1 cellular context compared by ENCODE assay signal in the genomic region with DNA sequence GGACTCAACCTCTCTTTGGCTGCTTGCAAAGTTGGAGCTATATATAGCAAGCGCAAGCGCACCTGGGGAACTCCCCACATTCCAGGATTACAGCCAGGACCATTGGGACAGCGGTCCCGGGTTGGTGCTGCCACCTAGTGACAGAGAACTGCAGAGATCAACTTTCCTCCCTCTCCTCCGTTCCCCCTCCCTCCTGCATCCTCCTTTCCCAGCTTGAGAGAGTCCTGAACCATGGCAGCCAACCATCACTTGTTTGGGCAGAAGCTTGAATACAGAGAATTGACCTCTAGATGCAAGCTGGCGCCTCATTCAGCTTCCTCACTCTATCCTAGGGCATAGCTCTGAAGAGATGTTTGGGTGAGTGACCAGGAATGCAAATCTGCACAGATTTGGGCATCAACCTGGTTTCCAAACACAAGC.
TF ChIP-seq lines count a peak whose summit lies in the region.

No MANE protein-coding gene starts in this region.

TF ChIP-seq in SK-N-SH treated with all-trans-retinoic acid at 6 μM for 48 hours, 23 proteins besides CTCF, POLR2A, EP300 and RAD21 (continued from another document):
- TF ChIP-seq, protein P1, sequence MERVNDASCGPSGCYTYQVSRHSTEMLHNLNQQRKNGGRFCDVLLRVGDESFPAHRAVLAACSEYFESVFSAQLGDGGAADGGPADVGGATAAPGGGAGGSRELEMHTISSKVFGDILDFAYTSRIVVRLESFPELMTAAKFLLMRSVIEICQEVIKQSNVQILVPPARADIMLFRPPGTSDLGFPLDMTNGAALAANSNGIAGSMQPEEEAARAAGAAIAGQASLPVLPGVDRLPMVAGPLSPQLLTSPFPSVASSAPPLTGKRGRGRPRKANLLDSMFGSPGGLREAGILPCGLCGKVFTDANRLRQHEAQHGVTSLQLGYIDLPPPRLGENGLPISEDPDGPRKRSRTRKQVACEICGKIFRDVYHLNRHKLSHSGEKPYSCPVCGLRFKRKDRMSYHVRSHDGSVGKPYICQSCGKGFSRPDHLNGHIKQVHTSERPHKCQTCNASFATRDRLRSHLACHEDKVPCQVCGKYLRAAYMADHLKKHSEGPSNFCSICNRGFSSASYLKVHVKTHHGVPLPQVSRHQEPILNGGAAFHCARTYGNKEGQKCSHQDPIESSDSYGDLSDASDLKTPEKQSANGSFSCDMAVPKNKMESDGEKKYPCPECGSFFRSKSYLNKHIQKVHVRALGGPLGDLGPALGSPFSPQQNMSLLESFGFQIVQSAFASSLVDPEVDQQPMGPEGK (CRISPR knock-in tag; IDR thresholded peaks at IDR 0.05; ENCODE audit: borderline replicate concordance) = no peak
- TF ChIP-seq, protein P2, sequence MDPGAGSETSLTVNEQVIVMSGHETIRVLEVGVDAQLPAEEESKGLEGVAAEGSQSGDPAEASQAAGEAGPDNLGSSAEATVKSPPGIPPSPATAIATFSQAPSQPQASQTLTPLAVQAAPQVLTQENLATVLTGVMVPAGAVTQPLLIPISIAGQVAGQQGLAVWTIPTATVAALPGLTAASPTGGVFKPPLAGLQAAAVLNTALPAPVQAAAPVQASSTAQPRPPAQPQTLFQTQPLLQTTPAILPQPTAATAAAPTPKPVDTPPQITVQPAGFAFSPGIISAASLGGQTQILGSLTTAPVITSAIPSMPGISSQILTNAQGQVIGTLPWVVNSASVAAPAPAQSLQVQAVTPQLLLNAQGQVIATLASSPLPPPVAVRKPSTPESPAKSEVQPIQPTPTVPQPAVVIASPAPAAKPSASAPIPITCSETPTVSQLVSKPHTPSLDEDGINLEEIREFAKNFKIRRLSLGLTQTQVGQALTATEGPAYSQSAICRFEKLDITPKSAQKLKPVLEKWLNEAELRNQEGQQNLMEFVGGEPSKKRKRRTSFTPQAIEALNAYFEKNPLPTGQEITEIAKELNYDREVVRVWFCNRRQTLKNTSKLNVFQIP (CRISPR knock-in tag; IDR thresholded peaks at IDR 0.05; ENCODE audit: borderline replicate concordance, low read depth) = no peak
- TF ChIP-seq ZFP30 (CRISPR knock-in tag; IDR thresholded peaks at IDR 0.05) = no peak
- no peak for TF ChIP-seq ZNF8 (CRISPR knock-in tag; IDR thresholded peaks at IDR 0.05)
- TF ChIP-seq ZC3H10 (CRISPR knock-in tag; IDR thresholded peaks at IDR 0.05) = no peak
- TF ChIP-seq ARNTL (CRISPR knock-in tag; IDR thresholded peaks at IDR 0.05; ENCODE audit: borderline replicate concordance, low read depth) = no peak
- TF ChIP-seq BACH2 (CRISPR knock-in tag; IDR thresholded peaks at IDR 0.05; ENCODE audit: borderline replicate concordance) = no peak
